In genomic region chr14:51989293-51990234, GRCh38 we compare ENCODE assay signal across 8 cellular contexts. TPM values are rescaled to one million over a fixed set of nuclear protein-coding genes. Genes with fewer than 3 reads are reported as not detected.
DNase-seq lines count a peak whose midpoint lies in the region; ATAC-seq and TF ChIP-seq lines count a peak whose summit lies in the region.

RTRAF (plus strand) TSS chr14:51989546; CDS start chr14:51989640, 94 bp downstream.

- in situ Hi-C loops in GM13976 (cut with MboI; ENCODE audit: low sequenced_read_pairs, unreplicated experiment): no loop called here

- no peaks in the 10 kb centered on the region for H3K9me3 Mint-ChIP-seq in T-helper 1 cell treated with Interleukin-12 subunit alpha and Interleukin-12 subunit beta and Interleukin-4 antibody, amounts not matched to agents 30 μg/mL and 1 μg/mL, for 36 hours

- no peaks in the 10 kb centered on the region for H3K27me3 Mint-ChIP-seq in T-helper 1 cell treated with Interleukin-12 subunit alpha and Interleukin-12 subunit beta and Interleukin-4 antibody, amounts not matched to agents 30 μg/mL and 1 μg/mL, for 36 hours (ENCODE audit: low read depth)

- TF ChIP-seq CTCF in GM13976 (IDR thresholded peaks at IDR 0.05; ENCODE audit: borderline replicate concordance, control extremely low read depth, extremely low read depth, insufficient read depth, missing control alignments) (no peak), prostate gland (IDR thresholded peaks at IDR 0.05) (peak in 1 of 4 experiments; percentile 31)

- peaks cover 21% of the 10 kb centered on the region for H3K36me3 Mint-ChIP-seq in T-helper 1 cell treated with Interleukin-12 subunit alpha and Interleukin-12 subunit beta and Interleukin-4 antibody, amounts not matched to agents 30 μg/mL and 1 μg/mL, for 36 hours (ENCODE audit: low read depth)

- H3K9me3 ChIP-seq in prostate gland: no peaks in the 10 kb centered on the region

- peak within 1 kb of the TSS; percentile 98 for H3K4me3 Mint-ChIP-seq in T-helper 1 cell treated with Interleukin-12 subunit alpha and Interleukin-12 subunit beta and Interleukin-4 antibody, amounts not matched to agents 30 μg/mL and 1 μg/mL, for 36 hours

- peak within 1 kb of the TSS; percentile 94 for H3K27ac Mint-ChIP-seq in T-helper 1 cell treated with Interleukin-12 subunit alpha and Interleukin-12 subunit beta and Interleukin-4 antibody, amounts not matched to agents 30 μg/mL and 1 μg/mL, for 36 hours

- peaks cover 33% of the 10 kb centered on the region for H3K4me1 Mint-ChIP-seq in T-helper 1 cell treated with Interleukin-12 subunit alpha and Interleukin-12 subunit beta and Interleukin-4 antibody, amounts not matched to agents 30 μg/mL and 1 μg/mL, for 36 hours (ENCODE audit: low read depth)

- TF ChIP-seq POLR2A in prostate gland (IDR thresholded peaks at IDR 0.05): peak; percentile 68

- H3K4me3 ChIP-seq in prostate gland (peak within 1 kb of the TSS; percentile 64 to 87), urinary bladder (ENCODE audit: low read depth, low read length) (peak within 1 kb of the TSS; percentile 95)

- H3K27me3 ChIP-seq in prostate gland (replicated peaks; ENCODE audit: insufficient read depth): no peaks in the 10 kb centered on the region

- DNase-seq in GM13976 (ENCODE audit: low spot score) (peak; percentile 95), NCI-H146 (lab: John Stamatoyannopoulos, UW) (peak; percentile 92), amniotic stem cell (lab: John Stamatoyannopoulos, UW) (peak; percentile 89), left cardiac atrium (peak; percentile 97), prostate gland (ENCODE audit: low spot score) (peak; percentile 94)

- H3K4me1 ChIP-seq in prostate gland (replicated peaks): peaks cover 4% of the 10 kb centered on the region
- H3K4me1 ChIP-seq in urinary bladder (ENCODE audit: insufficient read depth): no peaks in the 10 kb centered on the region

- peak within 1 kb of the TSS; percentile 76 to 86 for H3K27ac ChIP-seq in prostate gland
- peak within 1 kb of the TSS; percentile 86 for H3K27ac ChIP-seq in urinary bladder (ENCODE audit: low read depth)

- intact Hi-C loops in left cardiac atrium (cut with DNase I) (loop anchor here in 1 of 2 donors (10.0 kb wide), 1 partner anchor 285 kb away; no protein-coding TSS in a partner anchor), prostate gland (cut with DNase I) (loop anchor here (10.0 kb wide), 1 partner anchor 485 kb away; no protein-coding TSS in a partner anchor)

- ATAC-seq in HG02852 (IDR thresholded peaks at IDR 0.05; ENCODE audit: unreplicated experiment) (peak; percentile 92), left cardiac atrium (peak; percentile 99 to 100)

- H3K36me3 ChIP-seq in prostate gland: no peaks in the 10 kb centered on the region
- H3K36me3 ChIP-seq in urinary bladder (ENCODE audit: insufficient read depth): no peaks in the 10 kb centered on the region

- under 1% methylated on average over 72 of the region's 72 CpGs for whole genome bisulfite sequencing in prostate gland
- under 1% methylated on average over 72 of the region's 72 CpGs for WGBS in urinary bladder

RNA-seq across cellular contexts. Expression of gene RTRAF, which starts in this region (rescaled TPM):
- total RNA-seq in left cardiac atrium: 100 to 1,000 TPM; 172 to 187 TPM
- 100 to 1,000 TPM in 1 of 2 donors, 10 to 100 TPM in 1; 62.6 to 105 TPM for total RNA-seq in prostate gland
- total RNA-seq in urinary bladder: 166 TPM
- 114 TPM for polyA plus RNA-seq in urinary bladder

Comparison
In these comparisons a context has a peak if more than half of its experiments do, and no peak if none do; other contexts are left out.
1. Peak in every context shown above with its lines: DNase-seq, ATAC-seq, H3K4me3 ChIP-seq and H3K27ac ChIP-seq.